ENCODE assay signal across 14 cellular contexts in genomic region chr4:36046026-36046425, GRCh38.
"Had no signal": no experiment of that assay in that cellular context is flagged by ENCODE, and none has a peak within 500 bp of the region (broad histone marks: within the 10 kb centered on the region; RNA-seq: fewer than 3 reads in every experiment).

No MANE protein-coding gene starts in this region.

- H3K27me3 Mint-ChIP-seq: dendritic cell treated with granulocyte-macrophage colony-stimulating factor and Interleukin-4, amounts not matched to agents 40 ng/mL and 50 ng/mL, for 4 days; effector memory CD8-positive, alpha-beta T cell; stimulated activated naive B cell treated with anti-CD40 and anti-IgM and Interleukin-4, amounts not matched to agents 10 μg/mL and 1 μg/mL and 100 μg/mL, for 72 hours had no signal

- H3K4me3 Mint-ChIP-seq: dendritic cell treated with granulocyte-macrophage colony-stimulating factor and Interleukin-4, amounts not matched to agents 40 ng/mL and 50 ng/mL, for 4 days; effector memory CD8-positive, alpha-beta T cell; immature natural killer cell; naive thymus-derived CD8-positive, alpha-beta T cell; neural crest cell; stimulated activated naive B cell treated with anti-CD40 and anti-IgM and Interleukin-4, amounts not matched to agents 10 μg/mL and 1 μg/mL and 100 μg/mL, for 72 hours; type B pancreatic cell had no signal

- H3K9me3 Mint-ChIP-seq: effector memory CD8-positive, alpha-beta T cell; immature natural killer cell; naive thymus-derived CD8-positive, alpha-beta T cell; neural crest cell; type B pancreatic cell had no signal

- H3K27ac Mint-ChIP-seq: dendritic cell treated with granulocyte-macrophage colony-stimulating factor and Interleukin-4, amounts not matched to agents 40 ng/mL and 50 ng/mL, for 4 days; effector memory CD8-positive, alpha-beta T cell; immature natural killer cell; naive thymus-derived CD8-positive, alpha-beta T cell; stimulated activated naive B cell treated with anti-CD40 and anti-IgM and Interleukin-4, amounts not matched to agents 10 μg/mL and 1 μg/mL and 100 μg/mL, for 72 hours; type B pancreatic cell had no signal

- H3K36me3 Mint-ChIP-seq: type B pancreatic cell had no signal

- H3K4me1 Mint-ChIP-seq: immature natural killer cell; naive thymus-derived CD8-positive, alpha-beta T cell; neural crest cell; stimulated activated naive B cell treated with anti-CD40 and anti-IgM and Interleukin-4, amounts not matched to agents 10 μg/mL and 1 μg/mL and 100 μg/mL, for 72 hours had no signal

- ATAC-seq: effector memory CD8-positive, alpha-beta T cell; gastrocnemius medialis; left cardiac atrium; naive thymus-derived CD8-positive, alpha-beta T cell; stimulated activated naive B cell treated with anti-CD40 and anti-IgM and Interleukin-4, amounts not matched to agents 10 μg/mL and 1 μg/mL and 100 μg/mL, for 72 hours had no signal

- DNase-seq: effector memory CD8-positive, alpha-beta T cell; gastrocnemius medialis; immature natural killer cell; left cardiac atrium; mesendoderm; naive thymus-derived CD8-positive, alpha-beta T cell; posterior cingulate gyrus; sigmoid colon; stimulated activated CD4-positive, alpha-beta T cell treated with anti-CD3 and anti-CD28 coated beads, Interleukin-2, amount 100 ng/mL, for 24 hours; stimulated activated CD4-positive, alpha-beta T cell treated with anti-CD3 and anti-CD28 coated beads, Interleukin-4, amount 100 ng/mL, for 4 hours; stimulated activated naive B cell treated with anti-CD40 and anti-IgM and Interleukin-4, amounts not matched to agents 10 μg/mL and 1 μg/mL and 100 μg/mL, for 72 hours had no signal
